In the genomic region with DNA sequence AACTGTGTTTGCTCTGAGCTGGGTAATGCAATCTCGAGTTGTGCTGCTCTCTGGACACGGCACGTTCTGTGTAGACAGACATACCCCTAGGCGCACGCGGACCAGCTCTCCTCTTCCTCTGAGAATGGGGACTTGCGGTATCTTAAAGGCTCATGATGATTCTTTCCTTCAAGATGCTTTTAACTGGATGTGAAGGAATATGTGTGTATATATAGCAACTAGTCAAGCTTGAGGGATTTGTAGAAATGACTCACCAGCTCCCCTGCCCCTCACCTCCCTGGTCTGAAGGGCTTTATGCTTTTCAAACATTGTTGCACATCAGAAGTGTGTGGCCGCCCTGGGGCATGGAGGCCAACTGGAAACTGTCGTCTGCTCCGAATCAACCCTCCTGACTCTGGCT, we compare ENCODE assay signal across 18 cellular contexts.
A peak's percentile ranks its signal among the peaks of the same experiment; 100 is the strongest.
DNase-seq lines count a peak whose midpoint lies in the region; ATAC-seq and TF ChIP-seq lines count a peak whose summit lies in the region.
"Had no signal": no experiment of that assay in that cellular context is flagged by ENCODE, and none has a peak within 500 bp of the region (broad histone marks: within the 10 kb centered on the region; RNA-seq: fewer than 3 reads in every experiment).

No MANE protein-coding gene starts in this region.

- peak overlapping the region; percentile 48 to 90 (median 69) for H3K27ac Mint-ChIP-seq in brain
- H3K27ac Mint-ChIP-seq: activated CD4-positive, alpha-beta T cell treated with anti-CD3 and anti-CD28 coated beads for 36 hours; activated naive CD4-positive, alpha-beta T cell treated with anti-CD3 and anti-CD28 coated beads, Interleukin-2, amount 50 U/mL, for 24 hours; progenitor cell of endocrine pancreas had no signal

- no peak overlapping the region for H3K4me3 ChIP-seq in psoas muscle

- DNase-seq in NCI-H82 (lab: John Stamatoyannopoulos, UW) (peak; percentile 26), NCI-H82 treated with DMSO at 0.1 percent for 48 hours (lab: John Stamatoyannopoulos, UW; ENCODE audit: unreplicated experiment) (no peak), kidney glomerular epithelial cell (lab: John Stamatoyannopoulos, UW) (peak; percentile 8), psoas muscle (no peak), SHP77 (lab: John Stamatoyannopoulos, UW) (no peak)
- DNase-seq in stimulated activated CD4-positive, alpha-beta T cell treated with anti-CD3 and anti-CD28 coated beads, Interleukin-1b, Interleukin-23, amount 100 ng/mL, for 48 hours = no peak
- DNase-seq: 8988T; activated CD4-positive, alpha-beta T cell treated with anti-CD3 and anti-CD28 coated beads for 36 hours; cerebellar nuclear complex; GF-D8; hippocampal formation; Kasumi-1; left colon; NCI-H146 had no signal

- H3K27me3 Mint-ChIP-seq in brain = no peaks in the 10 kb centered on the region
- H3K27me3 Mint-ChIP-seq: progenitor cell of endocrine pancreas had no signal

- 84 to 86% (median 85%) methylated on average over 10 of the region's 10 CpGs for WGBS in psoas muscle, 3 donors

- TF ChIP-seq CTCF in brain (conservative IDR thresholded peaks at IDR 0.05) (no peak), psoas muscle (IDR thresholded peaks at IDR 0.05) (no peak)

- peaks cover 31% of the 10 kb centered on the region for H3K4me1 Mint-ChIP-seq in brain
- H3K4me1 Mint-ChIP-seq: activated naive CD4-positive, alpha-beta T cell treated with anti-CD3 and anti-CD28 coated beads, Interleukin-2, amount 50 U/mL, for 24 hours had no signal

- H3K9me3 ChIP-seq in psoas muscle = no peaks in the 10 kb centered on the region

- intact Hi-C loops in psoas muscle (cut with DNase I) = no loop called here

- H3K4me3 Mint-ChIP-seq in brain = peak overlapping the region in 1 of 5 experiments; percentile 32
- H3K4me3 Mint-ChIP-seq: activated CD4-positive, alpha-beta T cell treated with anti-CD3 and anti-CD28 coated beads for 36 hours; activated naive CD4-positive, alpha-beta T cell treated with anti-CD3 and anti-CD28 coated beads, Interleukin-2, amount 50 U/mL, for 24 hours had no signal

- no peak for ATAC-seq in psoas muscle
- ATAC-seq in HG03442 (IDR thresholded peaks at IDR 0.05; ENCODE audit: unreplicated experiment) = no peak
- ATAC-seq: activated CD4-positive, alpha-beta T cell treated with anti-CD3 and anti-CD28 coated beads for 36 hours; left colon had no signal

- H3K27ac ChIP-seq in psoas muscle = no peak overlapping the region

- no peaks in the 10 kb centered on the region for H3K36me3 Mint-ChIP-seq in brain
- H3K36me3 Mint-ChIP-seq: activated naive CD4-positive, alpha-beta T cell treated with anti-CD3 and anti-CD28 coated beads, Interleukin-2, amount 50 U/mL, for 24 hours had no signal

- H3K27me3 ChIP-seq in psoas muscle (ENCODE audit: insufficient read depth in 3 of 3, low read length in 2 of 3) = peaks cover 0 to 37% (median 5%) of the 10 kb centered on the region in 3 donors

- H3K9me3 Mint-ChIP-seq in brain = no peaks in the 10 kb centered on the region
- H3K9me3 Mint-ChIP-seq: activated naive CD4-positive, alpha-beta T cell treated with anti-CD3 and anti-CD28 coated beads, Interleukin-2, amount 50 U/mL, for 24 hours had no signal

- no peaks in the 10 kb centered on the region for H3K4me1 ChIP-seq in psoas muscle

- no peaks in the 10 kb centered on the region for H3K36me3 ChIP-seq in psoas muscle (ENCODE audit: insufficient read depth in 1 of 2, low read depth in 1 of 2)

Comparison
In these comparisons a context has a peak if more than half of its experiments do, and no peak if none do; other contexts are left out.
1. DNase-seq: peak in NCI-H82 (single experiment) and kidney glomerular epithelial cell (single experiment); none in NCI-H82 treated with DMSO at 0.1 percent for 48 hours (single experiment), psoas muscle (0 of 2), SHP77 (0 of 2) and stimulated activated CD4-positive, alpha-beta T cell treated with anti-CD3 and anti-CD28 coated beads, Interleukin-1b, Interleukin-23, amount 100 ng/mL, for 48 hours (single experiment).